Comparison of ENCODE assay signal across 20 cellular contexts in genomic region chr6:101607286-101607685, GRCh38.
"Had no signal": no experiment of that assay in that cellular context is flagged by ENCODE, and none has a peak within 500 bp of the region (broad histone marks: within the 10 kb centered on the region; RNA-seq: fewer than 3 reads in every experiment).

No MANE protein-coding gene starts in this region.

- H3K4me1 Mint-ChIP-seq: activated CD4-positive, alpha-beta memory T cell treated with anti-CD3 and anti-CD28 coated beads, Interleukin-2, amount 10 ng/mL, durations not matched to agents 7 days and 5 days; activated CD4-positive, alpha-beta T cell treated with anti-CD3 and anti-CD28 coated beads, Interleukin-2, amount 10 ng/mL, durations not matched to agents 24 days and 14 days; activated naive CD4-positive, alpha-beta T cell treated with anti-CD3 and anti-CD28 coated beads, Interleukin-2, amount 10 ng/mL, durations not matched to agents 7 days and 5 days; memory B cell; stimulated activated naive B cell treated with anti-CD40 and anti-IgM and Interleukin-4, amounts not matched to agents 10 μg/mL and 1 μg/mL and 100 μg/mL, for 72 hours; T-helper 17 cell had no signal

- H3K4me1 ChIP-seq: testis, vagina had no signal

- H3K36me3 ChIP-seq: vagina had no signal

- H3K27ac Mint-ChIP-seq: activated CD4-positive, alpha-beta memory T cell treated with anti-CD3 and anti-CD28 coated beads, Interleukin-2, amount 10 ng/mL, durations not matched to agents 7 days and 5 days; activated CD4-positive, alpha-beta T cell treated with anti-CD3 and anti-CD28 coated beads, Interleukin-2, amount 10 ng/mL, durations not matched to agents 24 days and 14 days; activated naive CD4-positive, alpha-beta T cell treated with anti-CD3 and anti-CD28 coated beads, Interleukin-2, amount 10 ng/mL, durations not matched to agents 7 days and 5 days; memory B cell; stimulated activated naive B cell treated with anti-CD40 and anti-IgM and Interleukin-4, amounts not matched to agents 10 μg/mL and 1 μg/mL and 100 μg/mL, for 72 hours; T-helper 17 cell had no signal

- DNase-seq: activated CD4-positive, alpha-beta memory T cell treated with anti-CD3 and anti-CD28 coated beads, Interleukin-2, amount 10 ng/mL, durations not matched to agents 7 days and 5 days; activated CD4-positive, alpha-beta T cell treated with anti-CD3 and anti-CD28 coated beads, Interleukin-2, amount 10 ng/mL, durations not matched to agents 24 days and 14 days; activated effector memory CD4-positive, alpha-beta T cell treated with anti-CD3 and anti-CD28 coated beads, Interleukin-2, amount 50 U/mL, for 16 hours; activated naive CD4-positive, alpha-beta T cell treated with anti-CD3 and anti-CD28 coated beads, Interleukin-2, amount 10 ng/mL, durations not matched to agents 7 days and 5 days; amygdala; cortex of kidney; kidney; occipital lobe; posterior cingulate gyrus; retina; stimulated activated CD4-positive, alpha-beta T cell treated with anti-CD3 and anti-CD28 coated beads, Interleukin-2, amount 100 ng/mL, for 48 hours; stimulated activated CD8-positive, alpha-beta memory T cell treated with anti-CD3 and anti-CD28 coated beads, Interleukin-4, amount 100 ng/mL, for 48 hours; stimulated activated naive B cell treated with anti-CD40 and anti-IgM and Interleukin-4, amounts not matched to agents 10 μg/mL and 1 μg/mL and 100 μg/mL, for 72 hours; T-helper 17 cell; testis; trophoblast cell had no signal

- H3K9me3 Mint-ChIP-seq: activated CD4-positive, alpha-beta memory T cell treated with anti-CD3 and anti-CD28 coated beads, Interleukin-2, amount 10 ng/mL, durations not matched to agents 7 days and 5 days; activated CD4-positive, alpha-beta T cell treated with anti-CD3 and anti-CD28 coated beads, Interleukin-2, amount 10 ng/mL, durations not matched to agents 24 days and 14 days; activated naive CD4-positive, alpha-beta T cell treated with anti-CD3 and anti-CD28 coated beads, Interleukin-2, amount 10 ng/mL, durations not matched to agents 7 days and 5 days; memory B cell; neural crest cell; stimulated activated naive B cell treated with anti-CD40 and anti-IgM and Interleukin-4, amounts not matched to agents 10 μg/mL and 1 μg/mL and 100 μg/mL, for 72 hours had no signal

- H3K27me3 Mint-ChIP-seq: activated CD4-positive, alpha-beta memory T cell treated with anti-CD3 and anti-CD28 coated beads, Interleukin-2, amount 10 ng/mL, durations not matched to agents 7 days and 5 days; activated CD4-positive, alpha-beta T cell treated with anti-CD3 and anti-CD28 coated beads, Interleukin-2, amount 10 ng/mL, durations not matched to agents 24 days and 14 days; activated naive CD4-positive, alpha-beta T cell treated with anti-CD3 and anti-CD28 coated beads, Interleukin-2, amount 10 ng/mL, durations not matched to agents 7 days and 5 days; memory B cell; stimulated activated naive B cell treated with anti-CD40 and anti-IgM and Interleukin-4, amounts not matched to agents 10 μg/mL and 1 μg/mL and 100 μg/mL, for 72 hours; T-helper 17 cell had no signal

- H3K27me3 ChIP-seq: testis, vagina had no signal

- H3K9me3 ChIP-seq: testis, vagina had no signal

- H3K4me3 Mint-ChIP-seq: activated CD4-positive, alpha-beta memory T cell treated with anti-CD3 and anti-CD28 coated beads, Interleukin-2, amount 10 ng/mL, durations not matched to agents 7 days and 5 days; activated CD4-positive, alpha-beta T cell treated with anti-CD3 and anti-CD28 coated beads, Interleukin-2, amount 10 ng/mL, durations not matched to agents 24 days and 14 days; activated naive CD4-positive, alpha-beta T cell treated with anti-CD3 and anti-CD28 coated beads, Interleukin-2, amount 10 ng/mL, durations not matched to agents 7 days and 5 days; memory B cell; neural crest cell; stimulated activated naive B cell treated with anti-CD40 and anti-IgM and Interleukin-4, amounts not matched to agents 10 μg/mL and 1 μg/mL and 100 μg/mL, for 72 hours; T-helper 17 cell had no signal

- H3K4me3 ChIP-seq: testis, vagina had no signal

- ATAC-seq: activated CD4-positive, CD25-positive, alpha-beta regulatory T cell treated with anti-CD3 and anti-CD28 coated beads, Interleukin-2, amount 50 U/mL, for 24 hours; stimulated activated naive B cell treated with anti-CD40 and anti-IgM and Interleukin-4, amounts not matched to agents 10 μg/mL and 1 μg/mL and 100 μg/mL, for 72 hours; T-helper 17 cell had no signal

- H3K27ac ChIP-seq: testis, vagina had no signal

- H3K36me3 Mint-ChIP-seq: activated naive CD4-positive, alpha-beta T cell treated with anti-CD3 and anti-CD28 coated beads, Interleukin-2, amount 10 ng/mL, durations not matched to agents 7 days and 5 days; memory B cell; stimulated activated naive B cell treated with anti-CD40 and anti-IgM and Interleukin-4, amounts not matched to agents 10 μg/mL and 1 μg/mL and 100 μg/mL, for 72 hours had no signal
